Comparison of ENCODE assay signal across 15 cellular contexts in genomic region chr11:69603163-69603836, GRCh38.
"Had no signal": no experiment of that assay in that cellular context is flagged by ENCODE, and none has a peak within 500 bp of the region (broad histone marks: within the 10 kb centered on the region; RNA-seq: fewer than 3 reads in every experiment).

No MANE protein-coding gene starts in this region.

- H3K4me1 Mint-ChIP-seq: stimulated activated memory B cell treated with anti-CD40 and anti-IgM and Interleukin-4, amounts not matched to agents 10 μg/mL and 1 μg/mL and 100 μg/mL, for 72 hours had no signal

- H3K4me2 ChIP-seq: hepatocyte had no signal

- H3K79me2 ChIP-seq: hepatocyte had no signal

- H3K36me3 Mint-ChIP-seq: stimulated activated memory B cell treated with anti-CD40 and anti-IgM and Interleukin-4, amounts not matched to agents 10 μg/mL and 1 μg/mL and 100 μg/mL, for 72 hours had no signal

- H3K27me3 ChIP-seq: hepatocyte, ovary, vagina had no signal

- H3K27ac Mint-ChIP-seq: activated CD8-positive, alpha-beta T cell treated with anti-CD3 and anti-CD28 coated beads for 36 hours; activated naive CD4-positive, alpha-beta T cell treated with anti-CD3 and anti-CD28 coated beads, Interleukin-2, amount 50 U/mL, for 72 hours; stimulated activated memory B cell treated with anti-CD40 and anti-IgM and Interleukin-4, amounts not matched to agents 10 μg/mL and 1 μg/mL and 100 μg/mL, for 72 hours had no signal

- ATAC-seq: activated CD8-positive, alpha-beta T cell treated with anti-CD3 and anti-CD28 coated beads for 36 hours; activated naive CD4-positive, alpha-beta T cell treated with anti-CD3 and anti-CD28 coated beads, Interleukin-2, amount 50 U/mL, for 72 hours; activated T-cell treated with anti-CD3 and anti-CD28 coated beads, Interleukin-2, amount 50 U/mL, for 4 hours; stimulated activated memory B cell treated with anti-CD40 and anti-IgM and Interleukin-4, amounts not matched to agents 10 μg/mL and 1 μg/mL and 100 μg/mL, for 72 hours had no signal

- H3K4me1 ChIP-seq: tibial artery, vagina had no signal

- H3K36me3 ChIP-seq: ovary, tibial artery, vagina had no signal

- H3K27ac ChIP-seq: dorsolateral prefrontal cortex, hepatocyte, ovary, tibial artery, vagina had no signal

- DNase-seq: activated CD4-positive, alpha-beta T cell treated with anti-CD3 and anti-CD28 coated beads for 4 hours; activated CD8-positive, alpha-beta T cell treated with anti-CD3 and anti-CD28 coated beads for 36 hours; activated effector memory CD4-positive, alpha-beta T cell treated with anti-CD3 and anti-CD28 coated beads, Interleukin-2, amount 50 U/mL, for 16 hours; activated T-cell treated with anti-CD3 and anti-CD28 coated beads, Interleukin-2, amount 50 U/mL, for 4 hours; dorsolateral prefrontal cortex; kidney glomerular epithelial cell; ovary; stimulated activated CD4-positive, alpha-beta T cell treated with anti-CD3 and anti-CD28 coated beads, Interleukin-12 subunit alpha, Interleukin-12 subunit beta, amount 100 ng/mL, for 4 hours; stimulated activated CD4-positive, alpha-beta T cell treated with anti-CD3 and anti-CD28 coated beads, Interleukin-2, amount 100 ng/mL, for 24 hours; T-helper 2 cell; tibial artery had no signal

- H3K4me3 Mint-ChIP-seq: activated CD8-positive, alpha-beta T cell treated with anti-CD3 and anti-CD28 coated beads for 36 hours; activated T-cell treated with anti-CD3 and anti-CD28 coated beads, Interleukin-2, amount 50 U/mL, for 4 hours; stimulated activated memory B cell treated with anti-CD40 and anti-IgM and Interleukin-4, amounts not matched to agents 10 μg/mL and 1 μg/mL and 100 μg/mL, for 72 hours had no signal

- H3K4me3 ChIP-seq: dorsolateral prefrontal cortex, hepatocyte, ovary, tibial artery, vagina had no signal

- H2AFZ ChIP-seq: hepatocyte had no signal

- H3K9me3 ChIP-seq: ovary, vagina had no signal
